Comparison of ENCODE assay signal across 31 cellular contexts in genomic region chr10:26650406-26650805, GRCh38.
"Had no signal": no experiment of that assay in that cellular context is flagged by ENCODE, and none has a peak within 500 bp of the region (broad histone marks: within the 10 kb centered on the region; RNA-seq: fewer than 3 reads in every experiment).

No MANE protein-coding gene starts in this region.

- H3K4me3 ChIP-seq: MG63, PC-9, SJCRH30 had no signal

- H2AFZ ChIP-seq: PC-9 had no signal

- DNase-seq: activated CD4-positive, alpha-beta memory T cell treated with anti-CD3 and anti-CD28 coated beads, Interleukin-2, amount 10 ng/mL, durations not matched to agents 7 days and 5 days; activated CD4-positive, alpha-beta T cell treated with anti-CD3 and anti-CD28 coated beads for 1 hour; activated CD4-positive, alpha-beta T cell treated with anti-CD3 and anti-CD28 coated beads for 48 hours; activated CD4-positive, CD25-positive, alpha-beta regulatory T cell; activated CD8-positive, alpha-beta memory T cell treated with anti-CD3 and anti-CD28 coated beads for 24 hours; activated CD8-positive, alpha-beta memory T cell treated with anti-CD3 and anti-CD28 coated beads, Interleukin-2, amount 10 ng/mL, durations not matched to agents 7 days and 5 days; activated CD8-positive, alpha-beta memory T cell treated with anti-CD3 and anti-CD28 coated beads, Interleukin-2, amount 50 U/mL, for 48 hours; activated effector memory CD4-positive, alpha-beta T cell treated with Interleukin-2 at 50 U/mL for 16 hours; activated naive CD4-positive, alpha-beta T cell treated with anti-CD3 and anti-CD28 coated beads, Interleukin-2, amount 10 ng/mL, durations not matched to agents 7 days and 5 days; activated naive CD8-positive, alpha-beta T cell treated with anti-CD3 and anti-CD28 coated beads, Interleukin-2, amount 50 U/mL, for 24 hours; activated T-cell treated with anti-CD3 and anti-CD28 coated beads, Interleukin-2, amount 50 U/mL, for 48 hours; caudate nucleus; cerebellar nuclear complex; Karpas-422; KBM-7; MG63; NCI-H1092 treated with DMSO at 0.1 percent for 48 hours; NCI-H1417; NCI-H146; NCI-H187; NCI-H2029 treated with DMSO at 0.1 percent for 48 hours; NCI-H2107; NCI-H226; NCI-H446 treated with DMSO at 0.1 percent for 48 hours; NCI-H524; NK-92 treated with Interleukin-12 subunit alpha and Interleukin-12 subunit beta, amount 100 ng/mL, for 24 hours; PC-9; SHP77; SJCRH30; SK-N-SH; WERI-Rb-1 had no signal

- H3K9ac ChIP-seq: SK-N-SH had no signal

- H3K4me1 ChIP-seq: SJCRH30 had no signal

- H3K27me3 ChIP-seq: MG63, SJCRH30 had no signal

- H3K9me3 ChIP-seq: MG63, SJCRH30, SK-N-SH had no signal

- H3K4me2 ChIP-seq: PC-9, SK-N-SH had no signal

- H3K36me3 ChIP-seq: MG63, SJCRH30, WERI-Rb-1 had no signal

- H3K27ac ChIP-seq: PC-9, SJCRH30, WERI-Rb-1 had no signal
